Comparison of ENCODE assay signal across 8 cellular contexts in genomic region chr9:131372609-131372978, GRCh38. TPM values are rescaled to one million over a fixed set of nuclear protein-coding genes. Genes with fewer than 3 reads are reported as not detected.
A peak's percentile ranks its signal among the peaks of the same experiment; 100 is the strongest.
DNase-seq lines count a peak whose midpoint lies in the region; ATAC-seq and TF ChIP-seq lines count a peak whose summit lies in the region.
"Not testable (repeated sequence)": the region's sequence is repeated elsewhere in the genome, so short reads cannot be mapped to it uniquely, and the experiment has no call there.

No MANE protein-coding gene starts in this region.

- H3K27ac ChIP-seq in CD8-positive, alpha-beta memory T cell (ENCODE audit: low read depth, low read length): peak overlapping the region; percentile 85
- H3K27ac ChIP-seq in Karpas-422 (ENCODE audit: low read length): peak overlapping the region; percentile 69
- H3K27ac ChIP-seq in angular gyrus (ENCODE audit: low read depth, low read length): peak overlapping the region; percentile 93
- peak overlapping the region; percentile 90 for H3K27ac ChIP-seq in layer of hippocampus (ENCODE audit: low read depth, low read length)
- peak overlapping the region; percentile 82 for H3K27ac ChIP-seq in osteoblast (ENCODE audit: low read depth, low read length)
- peak overlapping the region; percentile 75 to 87 for H3K27ac ChIP-seq in thoracic aorta

- H3K79me2 ChIP-seq in Karpas-422 (ENCODE audit: low read length); osteoblast (ENCODE audit: insufficient read depth, low read length): not testable (repeated sequence)

- not testable (repeated sequence) for H4K20me1 ChIP-seq in Karpas-422 (ENCODE audit: insufficient read depth, low read depth, low read length); osteoblast (ENCODE audit: insufficient read depth, low read length)

- not testable (repeated sequence) for TF ChIP-seq CTCF in epithelial cell of esophagus (IDR thresholded peaks at IDR 0.05; ENCODE audit: insufficient read depth, low read depth, low read length, missing control alignments); osteoblast (IDR thresholded peaks at IDR 0.05; ENCODE audit: extremely low read depth, low read depth, low read length); thoracic aorta (IDR thresholded peaks at IDR 0.05)

- H3K27ac Mint-ChIP-seq in CD8-positive, alpha-beta memory T cell: peak overlapping the region; percentile 83 to 99 (median 97)
- H3K27ac Mint-ChIP-seq in T-helper 17 cell: peak overlapping the region; percentile 89

- POLR2A ChIA-PET in CD8-positive, alpha-beta memory T cell (lab: Charles Lee): interaction anchor here (0.6 to 2.1 kb wide), 13 partner anchors 10 to 393 kb away, joined by 3 to 17 read pairs (median 6); partner anchors contain the start of gene NUP214

- CTCF ChIA-PET in CD8-positive, alpha-beta memory T cell (lab: Charles Lee): interaction anchor here (0.9 to 2.7 kb wide), 18 partner anchors 11 to 373 kb away, joined by 3 to 15 read pairs (median 4); no protein-coding TSS in a partner anchor

- peaks cover 15 to 24% (median 19%) of the 10 kb centered on the region in 3 donors for H3K4me1 Mint-ChIP-seq in CD8-positive, alpha-beta memory T cell
- peaks cover 10% of the 10 kb centered on the region for H3K4me1 Mint-ChIP-seq in T-helper 17 cell

- H3K9me2 ChIP-seq in Karpas-422 (replicated peaks; ENCODE audit: insufficient read depth, low read length): not testable (repeated sequence)

- H3K9me3 Mint-ChIP-seq in CD8-positive, alpha-beta memory T cell: not testable (repeated sequence)

- not testable (repeated sequence) for H3K36me3 ChIP-seq in CD8-positive, alpha-beta memory T cell (ENCODE audit: insufficient read depth, low read length); Karpas-422 (ENCODE audit: insufficient read depth, low read length); osteoblast (ENCODE audit: insufficient read depth, low read length); thoracic aorta

- peak overlapping the region; percentile 88 for H3K4me3 ChIP-seq in CD8-positive, alpha-beta memory T cell (ENCODE audit: low read length)
- peak overlapping the region; percentile 73 for H3K4me3 ChIP-seq in Karpas-422 (ENCODE audit: low read length)
- H3K4me3 ChIP-seq in epithelial cell of esophagus (ENCODE audit: low read length): peak overlapping the region; percentile 79
- H3K4me3 ChIP-seq in osteoblast (ENCODE audit: insufficient read depth, low read length): peak overlapping the region; percentile 84
- peak overlapping the region; percentile 76 for H3K4me3 ChIP-seq in thoracic aorta

- H3K9ac ChIP-seq in Karpas-422 (ENCODE audit: low read length): peak overlapping the region; percentile 72

- not testable (repeated sequence) for H3K36me3 Mint-ChIP-seq in CD8-positive, alpha-beta memory T cell; T-helper 17 cell (ENCODE audit: low read depth)

- DNase-seq in CD8-positive, alpha-beta memory T cell; Karpas-422; T-helper 17 cell; epithelial cell of esophagus (ENCODE audit: low read depth); osteoblast (ENCODE audit: insufficient read length, low spot score, missing footprints); thoracic aorta (ENCODE audit: low spot score): not testable (repeated sequence)

- H3K9me3 ChIP-seq in CD8-positive, alpha-beta memory T cell (ENCODE audit: low read length); Karpas-422 (ENCODE audit: low read length); T-helper 17 cell (ENCODE audit: control insufficient read depth, low read length, poor library complexity, severe bottlenecking); osteoblast (ENCODE audit: low read depth, low read length); thoracic aorta: not testable (repeated sequence)

- H3K4me2 ChIP-seq in Karpas-422 (ENCODE audit: low read depth, low read length, poor library complexity, severe bottlenecking): peak overlapping the region; percentile 76
- H3K4me2 ChIP-seq in osteoblast (ENCODE audit: insufficient read depth, low read length): peak overlapping the region; percentile 99

- ATAC-seq in T-helper 17 cell; thoracic aorta (ENCODE audit: insufficient number of reproducible peaks, low FRiP score, low read depth): not testable (repeated sequence)

- not testable (repeated sequence) for H3K27me3 ChIP-seq in CD8-positive, alpha-beta memory T cell (ENCODE audit: insufficient read depth, low read length, poor library complexity, severe bottlenecking); Karpas-422 (ENCODE audit: low read length); layer of hippocampus (ENCODE audit: control insufficient read depth, insufficient read depth, low read length); osteoblast (ENCODE audit: insufficient read depth, low read length); thoracic aorta (replicated peaks; ENCODE audit: insufficient read depth)

- H3K4me1 ChIP-seq in CD8-positive, alpha-beta memory T cell (ENCODE audit: insufficient read depth, low read length): peaks cover 13% of the 10 kb centered on the region
- H3K4me1 ChIP-seq in Karpas-422 (ENCODE audit: low read length): peaks cover 23% of the 10 kb centered on the region
- not testable (repeated sequence) for H3K4me1 ChIP-seq in osteoblast (ENCODE audit: insufficient read depth, low read length); thoracic aorta (ENCODE audit: control insufficient read depth in 1 of 2, low read depth in 2 of 2)

- H2AFZ ChIP-seq in Karpas-422 (ENCODE audit: low read length): peak overlapping the region; percentile 57; the same call in 1 of the 2 replicates
- peak overlapping the region; percentile 99 for H2AFZ ChIP-seq in osteoblast (ENCODE audit: low read length)

- H3K27me3 Mint-ChIP-seq in CD8-positive, alpha-beta memory T cell; T-helper 17 cell: not testable (repeated sequence)

- H3K4me3 Mint-ChIP-seq in CD8-positive, alpha-beta memory T cell: peak overlapping the region; percentile 89 to 96 (median 92)
- H3K4me3 Mint-ChIP-seq in T-helper 17 cell: peak overlapping the region; percentile 89

RNA-seq across cellular contexts. Expression of gene PRRC2B, which starts 21.3 kb away (rescaled TPM):
- total RNA-seq in CD8-positive, alpha-beta memory T cell: 100 to 1,000 TPM; 146 TPM
- polyA plus RNA-seq in CD8-positive, alpha-beta memory T cell: 42.1 TPM
- total RNA-seq in Karpas-422 (2014; rRNA removed; shearing (Covaris generic); ENCODE audit: low replicate concordance): 83.8 and 87.6 TPM in 2 replicates
- total RNA-seq in T-helper 17 cell (100 to 1,000 TPM; 193 to 241 TPM), osteoblast (61.6 and 70.9 TPM in 2 replicates), thoracic aorta (100 to 1,000 TPM; 162 to 198 TPM)
